9 cellular contexts compared by ENCODE assay signal in genomic region chr5:72957337-72957736, GRCh38. TPM values are rescaled to one million over a fixed set of nuclear protein-coding genes. Genes with fewer than 3 reads are reported as not detected.
A peak's percentile ranks its signal among the peaks of the same experiment; 100 is the strongest.
DNase-seq lines count a peak whose midpoint lies in the region; ATAC-seq and TF ChIP-seq lines count a peak whose summit lies in the region.
"Had no signal": no experiment of that assay in that cellular context is flagged by ENCODE, and none has a peak within 500 bp of the region (broad histone marks: within the 10 kb centered on the region; RNA-seq: fewer than 3 reads in every experiment).

No MANE protein-coding gene starts in this region.

- H2BK12ac ChIP-seq in H9 (ENCODE audit: insufficient read length, low read depth, low read length): no peak overlapping the region

- TF ChIP-seq CTCF in H9 (conservative IDR thresholded peaks at IDR 0.05) (no peak), WTC11 (IDR thresholded peaks at IDR 0.05) (no peak), foreskin keratinocyte (conservative IDR thresholded peaks at IDR 0.05) (no peak), retinal pigment epithelial cell (conservative IDR thresholded peaks at IDR 0.05; ENCODE audit: low read depth, low read length) (no peak), adrenal gland (IDR thresholded peaks at IDR 0.05) (no peak)

- H3K9ac ChIP-seq in H9 (ENCODE audit: extremely low read depth, insufficient read length, low read length): no peak overlapping the region

- no peaks in the 10 kb centered on the region for H3K79me1 ChIP-seq in H9 (ENCODE audit: insufficient read depth, low read depth, low read length, poor library complexity, severe bottlenecking)

- H3K36me3 ChIP-seq in adrenal gland (replicated peaks in 1 of 2): no peaks in the 10 kb centered on the region

- H4K5ac ChIP-seq in H9 (ENCODE audit: insufficient read length, low read depth, low read length): no peak overlapping the region

- CTCF ChIA-PET in WTC11 (lab: Charles Lee): interaction anchor here (1.0 to 2.9 kb wide), 2 partner anchors 12 to 258 kb away, joined by 3 to 17 read pairs; no protein-coding TSS in a partner anchor

- no peak overlapping the region for H3T11ph ChIP-seq in H9 (ENCODE audit: low read length)

- POLR2A ChIA-PET in WTC11 (lab: Charles Lee): interaction anchor here (0.7 to 0.8 kb wide), 2 partner anchors 104 to 259 kb away, joined by 3 read pairs; no protein-coding TSS in a partner anchor

- no peak overlapping the region for H2AK5ac ChIP-seq in H9 (ENCODE audit: insufficient read length, low read length)

- WGBS in H9 (ENCODE audit: extremely low coverage, insufficient read length, low lambda C conversion rate): no CpG with 5 or more reads among the region's 1 CpG
- 55 to 91% (median 78%) methylated on average over 1 of the region's 1 CpG for WGBS in adrenal gland, 4 donors

- peak overlapping the region; percentile 75 for H3K4me3 ChIP-seq in retinal pigment epithelial cell (ENCODE audit: low read length)
- peak overlapping the region in 1 of 4 donors; percentile 94 for H3K4me3 ChIP-seq in adrenal gland

- no peak overlapping the region for H2BK5ac ChIP-seq in H9 (ENCODE audit: insufficient read length, low read length)

- no peaks in the 10 kb centered on the region; the same call in 1 of the 2 replicates for H3K79me2 ChIP-seq in H9 (ENCODE audit: insufficient read depth, low read length)

- peaks cover 12% of the 10 kb centered on the region for H3K23me2 ChIP-seq in H9 (ENCODE audit: insufficient read length, low read depth, low read length, poor library complexity, severe bottlenecking)

- no peak overlapping the region for H4K91ac ChIP-seq in H9 (ENCODE audit: insufficient read length, low read depth, low read length)

- intact Hi-C loops in adrenal gland (cut with DNase I): no loop called here

- TF ChIP-seq POLR2A in adrenal gland (IDR thresholded peaks at IDR 0.05): no peak

- H3K23ac ChIP-seq in H9 (ENCODE audit: insufficient read length, low read depth, low read length): no peak overlapping the region

- no peak for ATAC-seq in WTC11
- ATAC-seq in foreskin keratinocyte: no peak
- ATAC-seq in HG02938 (IDR thresholded peaks at IDR 0.05; ENCODE audit: unreplicated experiment): no peak
- no peak for ATAC-seq in HG02678 (IDR thresholded peaks at IDR 0.05; ENCODE audit: unreplicated experiment)
- no peak for ATAC-seq in HG03135 (IDR thresholded peaks at IDR 0.05; ENCODE audit: unreplicated experiment)

- H3K27ac Mint-ChIP-seq in H9 (no peak overlapping the region), WTC11 (no peak overlapping the region)

- no peaks in the 10 kb centered on the region for H4K20me1 ChIP-seq in H9 (ENCODE audit: control insufficient read depth, insufficient read depth, insufficient read length)

- no peaks in the 10 kb centered on the region for H3K36me3 Mint-ChIP-seq in H9 (ENCODE audit: insufficient read depth in 1 of 3, low read depth in 3 of 3)
- no peaks in the 10 kb centered on the region for H3K36me3 Mint-ChIP-seq in WTC11

- H3K27me3 Mint-ChIP-seq in H9 (ENCODE audit: low read depth): no peaks in the 10 kb centered on the region; the same call in 1 of the 2 replicates
- no peaks in the 10 kb centered on the region; the same call in 1 of the 2 replicates for H3K27me3 Mint-ChIP-seq in WTC11 (ENCODE audit: low read depth)

- H3K18ac ChIP-seq in H9 (ENCODE audit: insufficient read length, low read depth, low read length): no peak overlapping the region

- H3K27me3 ChIP-seq in H9 (ENCODE audit: insufficient read depth, low read length) (no peaks in the 10 kb centered on the region), foreskin keratinocyte (no peaks in the 10 kb centered on the region), adrenal gland (no peaks in the 10 kb centered on the region)

- H2AFZ ChIP-seq in H9 (ENCODE audit: low read length): no peak overlapping the region

- H3K4me1 ChIP-seq in H9 (ENCODE audit: insufficient read depth, low read length) (peaks cover 5% of the 10 kb centered on the region), foreskin keratinocyte (peaks cover 15% of the 10 kb centered on the region), adrenal gland (replicated peaks in 1 of 2) (peaks cover 12 to 23% of the 10 kb centered on the region in 2 donors)

- H3K4me3 Mint-ChIP-seq in H9: peak overlapping the region; percentile 86 to 88
- peak overlapping the region; percentile 86 for H3K4me3 Mint-ChIP-seq in WTC11

- H3K14ac ChIP-seq in H9 (ENCODE audit: insufficient read depth, low read length): no peak overlapping the region

- no peak overlapping the region for H3K56ac ChIP-seq in H9 (ENCODE audit: insufficient read length, low read depth, low read length)

- DNase-seq in H9 (no peak), WTC11 (ENCODE audit: low spot score) (no peak), foreskin keratinocyte (no peak), retinal pigment epithelial cell (ENCODE audit: low read depth) (no peak), adrenal gland (no peak)
- DNase-seq: activated effector memory CD4-positive, alpha-beta T cell treated with anti-CD3 and anti-CD28 coated beads, Interleukin-2, amount 50 U/mL, for 16 hours had no signal

- no peak overlapping the region for H3K4me2 ChIP-seq in H9 (ENCODE audit: insufficient read depth, insufficient read length, low read length)

- no peaks in the 10 kb centered on the region for H3K9me3 ChIP-seq in H9 (ENCODE audit: control insufficient read depth, low read depth, low read length)
- no peaks in the 10 kb centered on the region for H3K9me3 ChIP-seq in adrenal gland (replicated peaks in 1 of 3)

- H4K8ac ChIP-seq in H9 (replicated peaks; ENCODE audit: insufficient read length, low read depth, low read length): no peak overlapping the region

- no peak overlapping the region for H2BK20ac ChIP-seq in H9 (ENCODE audit: low read depth, low read length, poor library complexity, severe bottlenecking)

- no peak overlapping the region for H2BK15ac ChIP-seq in H9 (ENCODE audit: low read depth, low read length)

- H3K9me3 Mint-ChIP-seq in H9 (no peaks in the 10 kb centered on the region), WTC11 (no peaks in the 10 kb centered on the region)

- H2BK120ac ChIP-seq in H9 (ENCODE audit: low read depth, low read length, poor library complexity, severe bottlenecking): no peak overlapping the region

- peaks cover 23 to 25% of the 10 kb centered on the region in 2 experiments for H3K4me1 Mint-ChIP-seq in H9
- H3K4me1 Mint-ChIP-seq in WTC11: peaks cover 31% of the 10 kb centered on the region

- H3K4ac ChIP-seq in H9 (ENCODE audit: low read depth, low read length): no peak overlapping the region

- H3K27ac ChIP-seq in H9 (ENCODE audit: insufficient read length, low read depth, low read length) (no peak overlapping the region), foreskin keratinocyte (peak overlapping the region; percentile 33), adrenal gland (peak overlapping the region in 2 of 5 donors; percentile 97 to 98)

TF ChIP-seq in WTC11, 78 proteins besides CTCF, POLR2A, EP300 and RAD21 (continues in another document):
- TF ChIP-seq ZNF423 (CRISPR knock-in tag; IDR thresholded peaks at IDR 0.05) (no peak), NFATC4 (CRISPR knock-in tag; IDR thresholded peaks at IDR 0.05) (no peak), ZNF396 (CRISPR knock-in tag; IDR thresholded peaks at IDR 0.05; ENCODE audit: borderline replicate concordance) (no peak), FOXK1 (CRISPR knock-in tag; IDR thresholded peaks at IDR 0.05) (no peak), ZNF425 (CRISPR knock-in tag; conservative IDR thresholded peaks at IDR 0.05) (no peak)
- TF ChIP-seq, protein P1, sequence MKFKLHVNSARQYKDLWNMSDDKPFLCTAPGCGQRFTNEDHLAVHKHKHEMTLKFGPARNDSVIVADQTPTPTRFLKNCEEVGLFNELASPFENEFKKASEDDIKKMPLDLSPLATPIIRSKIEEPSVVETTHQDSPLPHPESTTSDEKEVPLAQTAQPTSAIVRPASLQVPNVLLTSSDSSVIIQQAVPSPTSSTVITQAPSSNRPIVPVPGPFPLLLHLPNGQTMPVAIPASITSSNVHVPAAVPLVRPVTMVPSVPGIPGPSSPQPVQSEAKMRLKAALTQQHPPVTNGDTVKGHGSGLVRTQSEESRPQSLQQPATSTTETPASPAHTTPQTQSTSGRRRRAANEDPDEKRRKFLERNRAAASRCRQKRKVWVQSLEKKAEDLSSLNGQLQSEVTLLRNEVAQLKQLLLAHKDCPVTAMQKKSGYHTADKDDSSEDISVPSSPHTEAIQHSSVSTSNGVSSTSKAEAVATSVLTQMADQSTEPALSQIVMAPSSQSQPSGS (CRISPR knock-in tag; IDR thresholded peaks at IDR 0.05; ENCODE audit: borderline replicate concordance, low read depth): no peak
- TF ChIP-seq, protein P2, sequence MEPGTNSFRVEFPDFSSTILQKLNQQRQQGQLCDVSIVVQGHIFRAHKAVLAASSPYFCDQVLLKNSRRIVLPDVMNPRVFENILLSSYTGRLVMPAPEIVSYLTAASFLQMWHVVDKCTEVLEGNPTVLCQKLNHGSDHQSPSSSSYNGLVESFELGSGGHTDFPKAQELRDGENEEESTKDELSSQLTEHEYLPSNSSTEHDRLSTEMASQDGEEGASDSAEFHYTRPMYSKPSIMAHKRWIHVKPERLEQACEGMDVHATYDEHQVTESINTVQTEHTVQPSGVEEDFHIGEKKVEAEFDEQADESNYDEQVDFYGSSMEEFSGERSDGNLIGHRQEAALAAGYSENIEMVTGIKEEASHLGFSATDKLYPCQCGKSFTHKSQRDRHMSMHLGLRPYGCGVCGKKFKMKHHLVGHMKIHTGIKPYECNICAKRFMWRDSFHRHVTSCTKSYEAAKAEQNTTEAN (CRISPR knock-in tag; IDR thresholded peaks at IDR 0.05): no peak

RNA-seq across cellular contexts. Expression of gene FCHO2, which starts 1.5 kb away (rescaled TPM):
- total RNA-seq in H9 (2021): 5.8 and 7.1 TPM in 2 replicates
- 11.0 to 14.9 TPM (median 13.9 TPM) in 3 replicates for total RNA-seq in WTC11 (2021)
- total RNA-seq in foreskin keratinocyte: 13.5 and 15.5 TPM in 2 replicates
- polyA plus RNA-seq in foreskin keratinocyte: 2.5 and 2.6 TPM in 2 replicates
- 10 to 100 TPM; 17.2 to 32.7 (median 24.7) TPM for total RNA-seq in adrenal gland
- 10 to 100 TPM in 1 of 3 donors, 1 to 10 TPM in 2; 5.1 to 10.7 (median 9.5) TPM for polyA plus RNA-seq in adrenal gland
